ENCODE assay signal across 11 cellular contexts in the genomic region with DNA sequence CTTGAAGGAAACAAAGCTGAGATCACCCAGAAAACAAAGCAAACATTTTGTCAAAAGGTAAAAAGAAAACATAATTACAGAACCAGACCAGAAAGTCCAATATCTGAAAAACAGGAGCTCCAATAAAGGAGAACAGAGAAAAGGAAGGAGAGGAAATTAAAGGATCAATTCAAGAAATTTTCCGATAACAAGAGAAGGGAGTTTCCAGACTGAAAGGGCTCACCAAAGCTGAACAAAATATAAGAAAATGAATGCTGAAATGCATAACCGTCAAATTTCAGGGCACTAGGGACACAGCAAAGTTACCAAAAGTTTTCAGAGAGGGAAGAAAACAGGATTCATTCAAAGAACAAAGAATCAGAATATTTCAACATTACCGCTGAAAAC. TPM values are rescaled to one million over a fixed set of nuclear protein-coding genes. Genes with fewer than 3 reads are reported as not detected.
DNase-seq lines count a peak whose midpoint lies in the region; ATAC-seq, FAIRE-seq and TF ChIP-seq lines count a peak whose summit lies in the region.
"Had no signal": no experiment of that assay in that cellular context is flagged by ENCODE, and none has a peak within 500 bp of the region (broad histone marks: within the 10 kb centered on the region; RNA-seq: fewer than 3 reads in every experiment).

No MANE protein-coding gene starts in this region.

- no peak for DNase-seq in stimulated activated naive CD8-positive, alpha-beta T cell treated with anti-CD3 and anti-CD28 coated beads, Interleukin-15, Interleukin-2, amounts not matched to agents 100 U/mL and 50 U/mL, for 24 hours
- DNase-seq in activated CD4-positive, alpha-beta memory T cell treated with anti-CD3 and anti-CD28 coated beads for 36 hours, result no peak
- DNase-seq in NCI-H2107 treated with DMSO at 0.1 percent for 48 hours (lab: John Stamatoyannopoulos, UW; ENCODE audit: unreplicated experiment), result no peak
- DNase-seq in stimulated activated CD8-positive, alpha-beta memory T cell treated with anti-CD3 and anti-CD28 coated beads, Interleukin-4, amount 100 ng/mL, for 48 hours, result no peak
- DNase-seq in C1 segment of cervical spinal cord (lab: John Stamatoyannopoulos, UW), result no peak
- DNase-seq in kidney, result no peak
- DNase-seq: cortex of kidney, NCI-H226 had no signal

- TF ChIP-seq CTCF in liver (IDR thresholded peaks at IDR 0.05; ENCODE audit: low read depth, low read length, missing input control) (no peak), kidney (IDR thresholded peaks at IDR 0.05; ENCODE audit: borderline replicate concordance, extremely low read depth, insufficient read depth) (no peak)

- CTCF ChIA-PET in activated CD4-positive, alpha-beta memory T cell treated with anti-CD3 and anti-CD28 coated beads for 36 hours (lab: Charles Lee), result interaction anchor here (0.6 to 4.2 kb wide), 6 partner anchors 10 to 509 kb away, joined by 3 to 20 read pairs (median 4); partner anchors contain the start of genes ANKS1A, ILRUN and SNRPC

- H3K4me3 ChIP-seq in liver (ENCODE audit: low read depth in 1 of 3, low read length in 3 of 3) (no peak overlapping the region), kidney (ENCODE audit: low read length in 2 of 2) (no peak overlapping the region)

- H3K27ac Mint-ChIP-seq in stimulated activated naive CD8-positive, alpha-beta T cell treated with anti-CD3 and anti-CD28 coated beads, Interleukin-15, Interleukin-2, amounts not matched to agents 100 ng/mL and 50 ng/mL, for 24 hours, result peak overlapping the region; percentile 94
- H3K27ac Mint-ChIP-seq in activated CD4-positive, alpha-beta memory T cell treated with anti-CD3 and anti-CD28 coated beads for 36 hours, result peak overlapping the region; percentile 92

- no peaks in the 10 kb centered on the region for H3K27me3 ChIP-seq in liver (ENCODE audit: control insufficient read depth in 4 of 4, insufficient read depth in 4 of 4, low read length in 3 of 4)

- no peak for TF ChIP-seq RAD21 in liver (IDR thresholded peaks at IDR 0.05)

- H3K27me3 Mint-ChIP-seq in stimulated activated naive CD8-positive, alpha-beta T cell treated with anti-CD3 and anti-CD28 coated beads, Interleukin-15, Interleukin-2, amounts not matched to agents 100 ng/mL and 50 ng/mL, for 24 hours, result no peaks in the 10 kb centered on the region
- no peaks in the 10 kb centered on the region for H3K27me3 Mint-ChIP-seq in activated CD4-positive, alpha-beta memory T cell treated with anti-CD3 and anti-CD28 coated beads for 36 hours

- peaks cover 71% of the 10 kb centered on the region for H3K4me1 Mint-ChIP-seq in stimulated activated naive CD8-positive, alpha-beta T cell treated with anti-CD3 and anti-CD28 coated beads, Interleukin-15, Interleukin-2, amounts not matched to agents 100 ng/mL and 50 ng/mL, for 24 hours (ENCODE audit: low read depth)
- peaks cover 58% of the 10 kb centered on the region for H3K4me1 Mint-ChIP-seq in activated CD4-positive, alpha-beta memory T cell treated with anti-CD3 and anti-CD28 coated beads for 36 hours (ENCODE audit: low read depth)

- peak overlapping the region; percentile 74 for H3K4me3 Mint-ChIP-seq in stimulated activated naive CD8-positive, alpha-beta T cell treated with anti-CD3 and anti-CD28 coated beads, Interleukin-15, Interleukin-2, amounts not matched to agents 100 ng/mL and 50 ng/mL, for 24 hours
- peak overlapping the region; percentile 71 for H3K4me3 Mint-ChIP-seq in activated CD4-positive, alpha-beta memory T cell treated with anti-CD3 and anti-CD28 coated beads for 36 hours

- H3K4me1 ChIP-seq in liver (ENCODE audit: control insufficient read depth in 4 of 4, insufficient read depth in 4 of 4, low read length in 3 of 4) (peaks cover 10 to 71% (median 48%) of the 10 kb centered on the region in 4 donors), kidney (ENCODE audit: control insufficient read depth in 1 of 2, insufficient read depth in 1 of 2, low read depth in 1 of 2, low read length in 2 of 2) (peaks cover 2 to 5% of the 10 kb centered on the region in 2 donors)

- ATAC-seq in stimulated activated naive CD8-positive, alpha-beta T cell treated with anti-CD3 and anti-CD28 coated beads, Interleukin-15, Interleukin-2, amounts not matched to agents 100 U/mL and 50 U/mL, for 24 hours, result no peak

- H3K27ac ChIP-seq in liver (ENCODE audit: low read depth in 1 of 2, low read length in 2 of 2), result peak overlapping the region; percentile 60 to 73
- no peak overlapping the region for H3K27ac ChIP-seq in kidney (ENCODE audit: low read depth in 2 of 2, low read length in 2 of 2)
- H3K27ac ChIP-seq: C4-2B had no signal

- WGBS in liver, result 48% methylated on average over 3 of the region's 3 CpGs

- H3K36me3 ChIP-seq in liver (ENCODE audit: control insufficient read depth in 4 of 4, insufficient read depth in 3 of 4, low read depth in 1 of 4, low read length in 3 of 4) (no peaks in the 10 kb centered on the region), kidney (ENCODE audit: control insufficient read depth in 1 of 2, insufficient read depth in 2 of 2, low read length in 2 of 2) (no peaks in the 10 kb centered on the region)

- no peaks in the 10 kb centered on the region for H3K36me3 Mint-ChIP-seq in stimulated activated naive CD8-positive, alpha-beta T cell treated with anti-CD3 and anti-CD28 coated beads, Interleukin-15, Interleukin-2, amounts not matched to agents 100 ng/mL and 50 ng/mL, for 24 hours (ENCODE audit: low read depth)
- H3K36me3 Mint-ChIP-seq in activated CD4-positive, alpha-beta memory T cell treated with anti-CD3 and anti-CD28 coated beads for 36 hours, result no peaks in the 10 kb centered on the region

- no peak for FAIRE-seq in kidney (lab: Jason Lieb, UNC)

- intact Hi-C loops in activated CD4-positive, alpha-beta memory T cell treated with anti-CD3 and anti-CD28 coated beads for 36 hours (cut with micrococcal nuclease), result loop anchor here (1.0 kb wide), 2 partner anchors 16 to 24 kb away; partner anchors contain the start of gene ILRUN
- intact Hi-C loops in kidney (cut with DNase I), result no loop called here

- POLR2A ChIA-PET in activated CD4-positive, alpha-beta memory T cell treated with anti-CD3 and anti-CD28 coated beads for 36 hours (lab: Charles Lee), result interaction anchor here (0.9 to 5.0 kb wide), 4 partner anchors 16 to 119 kb away, joined by 4 to 52 read pairs (median 13); partner anchors contain the start of genes BLTP3A and ILRUN

- H3K9me3 Mint-ChIP-seq in stimulated activated naive CD8-positive, alpha-beta T cell treated with anti-CD3 and anti-CD28 coated beads, Interleukin-15, Interleukin-2, amounts not matched to agents 100 ng/mL and 50 ng/mL, for 24 hours, result no peaks in the 10 kb centered on the region
- H3K9me3 Mint-ChIP-seq in activated CD4-positive, alpha-beta memory T cell treated with anti-CD3 and anti-CD28 coated beads for 36 hours, result no peaks in the 10 kb centered on the region

- H3K9me3 ChIP-seq in liver (ENCODE audit: control insufficient read depth in 4 of 4, low read length in 3 of 4), result no peaks in the 10 kb centered on the region
- no peaks in the 10 kb centered on the region for H3K9me3 ChIP-seq in kidney (ENCODE audit: control insufficient read depth in 1 of 2, low read length in 2 of 2)

- H3K9ac ChIP-seq in liver (ENCODE audit: low read depth in 1 of 2, low read length in 2 of 2) (peak overlapping the region in 1 of 2 donors; percentile 43), kidney (ENCODE audit: low read length in 2 of 2) (no peak overlapping the region)

TF ChIP-seq in liver, 16 proteins besides CTCF, POLR2A, EP300 and RAD21 (continues in another document):
- no peak for TF ChIP-seq NR2F2 (IDR thresholded peaks at IDR 0.05)
- no peak for TF ChIP-seq HNF4A (conservative IDR thresholded peaks at IDR 0.05)
- TF ChIP-seq HNF4G (IDR thresholded peaks at IDR 0.05), result no peak
- no peak for TF ChIP-seq REST (IDR thresholded peaks at IDR 0.05)
- TF ChIP-seq JUND (IDR thresholded peaks at IDR 0.05), result no peak
- no peak for TF ChIP-seq GABPA (IDR thresholded peaks at IDR 0.05 in 1 of 2, conservative IDR thresholded peaks at IDR 0.05 in 1 of 2)
- TF ChIP-seq FOXA2 (IDR thresholded peaks at IDR 0.05), result no peak
- TF ChIP-seq FOXA1 (IDR thresholded peaks at IDR 0.05), result no peak
- TF ChIP-seq YY1 (IDR thresholded peaks at IDR 0.05), result no peak
- no peak for TF ChIP-seq SP1 (IDR thresholded peaks at IDR 0.05)
- no peak for TF ChIP-seq RXRA (IDR thresholded peaks at IDR 0.05)

RNA-seq across cellular contexts. Expression of gene ILRUN, which starts 23.9 kb away (rescaled TPM):
- 10 to 100 TPM; 62.3 to 65.2 TPM for total RNA-seq in activated CD4-positive, alpha-beta memory T cell treated with anti-CD3 and anti-CD28 coated beads for 36 hours
- 10 to 100 TPM; 37.7 to 77.3 TPM for total RNA-seq in liver
- 10 to 100 TPM; 20.3 to 54.7 TPM for polyA plus RNA-seq in liver
- total RNA-seq in kidney, result 55.7 TPM
- 52.4 TPM for polyA plus RNA-seq in kidney (ENCODE audit: insufficient read depth, low read depth, low replicate concordance)

Comparison
In these comparisons a context has a peak if more than half of its experiments do, and no peak if none do; other contexts are left out.
1. H3K27ac ChIP-seq: peak in liver (2 of 2); none in kidney (0 of 2).